Comparison of ENCODE assay signal across 8 cellular contexts in genomic region chr9:117825609-117826347, GRCh38.
DNase-seq lines count a peak whose midpoint lies in the region; ATAC-seq and TF ChIP-seq lines count a peak whose summit lies in the region.

No MANE protein-coding gene starts in this region.

- no peak overlapping the region for H3K27ac Mint-ChIP-seq in chondrocyte (ENCODE audit: unreplicated experiment)

- no peaks in the 10 kb centered on the region for H3K4me1 Mint-ChIP-seq in chondrocyte (ENCODE audit: low read depth)

- no peak overlapping the region for H3K4me3 Mint-ChIP-seq in chondrocyte (ENCODE audit: unreplicated experiment)

- ATAC-seq in Right ventricle myocardium inferior (peak; percentile 62), HG03439 (IDR thresholded peaks at IDR 0.05; ENCODE audit: unreplicated experiment) (peak; percentile 85)

- H3K36me3 Mint-ChIP-seq in chondrocyte (ENCODE audit: low read depth): no peaks in the 10 kb centered on the region

- no peak for DNase-seq in Right ventricle myocardium inferior (ENCODE audit: missing footprints)
- no peak for DNase-seq in cardiac septum (ENCODE audit: low spot score)
- peak; percentile 14 to 24 for DNase-seq in activated CD4-positive, alpha-beta T cell treated with anti-CD3 and anti-CD28 coated beads, Interleukin-2, amount 50 U/mL, for 4 hours
- DNase-seq in stimulated activated CD4-positive, alpha-beta T cell treated with anti-CD3 and anti-CD28 coated beads, Interleukin-15, amount 100 ng/mL, for 24 hours: peak; percentile 56
- no peak for DNase-seq in NCI-H82 (lab: John Stamatoyannopoulos, UW)
- DNase-seq in DMS153 treated with DMSO at 0.1 percent for 48 hours (lab: John Stamatoyannopoulos, UW; ENCODE audit: unreplicated experiment): no peak
- no peak for DNase-seq in chondrocyte (ENCODE audit: low spot score)

- no peaks in the 10 kb centered on the region for H3K9me3 Mint-ChIP-seq in chondrocyte (ENCODE audit: low read depth)

- intact Hi-C loops in Right ventricle myocardium inferior (cut with DNase I) (no loop called here), cardiac septum (cut with DNase I) (no loop called here)

- no peak for TF ChIP-seq CTCF in chondrocyte (IDR thresholded peaks at IDR 0.05)

- H3K27me3 Mint-ChIP-seq in chondrocyte (ENCODE audit: low read depth): peaks cover 19% of the 10 kb centered on the region

Comparison
In these comparisons a context has a peak if more than half of its experiments do, and no peak if none do; other contexts are left out.
1. DNase-seq: peak in activated CD4-positive, alpha-beta T cell treated with anti-CD3 and anti-CD28 coated beads, Interleukin-2, amount 50 U/mL, for 4 hours (2 of 2) and stimulated activated CD4-positive, alpha-beta T cell treated with anti-CD3 and anti-CD28 coated beads, Interleukin-15, amount 100 ng/mL, for 24 hours (single experiment); none in Right ventricle myocardium inferior (single experiment), cardiac septum (single experiment), NCI-H82 (single experiment), DMS153 treated with DMSO at 0.1 percent for 48 hours (single experiment) and chondrocyte (single experiment).